Comparison of ENCODE assay signal across 12 cellular contexts in genomic region chr19:2726904-2727639, GRCh38. TPM values are rescaled to one million over a fixed set of nuclear protein-coding genes. Genes with fewer than 3 reads are reported as not detected.
DNase-seq lines count a peak whose midpoint lies in the region; ATAC-seq and TF ChIP-seq lines count a peak whose summit lies in the region.
"Had no signal": no experiment of that assay in that cellular context is flagged by ENCODE, and none has a peak within 500 bp of the region (broad histone marks: within the 10 kb centered on the region; RNA-seq: fewer than 3 reads in every experiment).

No MANE protein-coding gene starts in this region.

- H3K9me3 ChIP-seq in iPS-15b (ENCODE audit: control insufficient read depth, insufficient read depth, low read length) (no peaks in the 10 kb centered on the region), transverse colon (no peaks in the 10 kb centered on the region), tibial nerve (no peaks in the 10 kb centered on the region), hepatocyte (ENCODE audit: low read depth) (no peaks in the 10 kb centered on the region)

- no peaks in the 10 kb centered on the region for H3K9me2 ChIP-seq in hepatocyte (replicated peaks; ENCODE audit: insufficient read depth)

- H3K27ac ChIP-seq in transverse colon, result no peak overlapping the region
- H3K27ac ChIP-seq in tibial nerve, result no peak overlapping the region
- no peak overlapping the region for H3K27ac ChIP-seq in hepatocyte

- peak; percentile 2 for ATAC-seq in stimulated activated naive CD8-positive, alpha-beta T cell treated with anti-CD3 and anti-CD28 coated beads, Interleukin-15, Interleukin-2, amounts not matched to agents 100 U/mL and 50 U/mL, for 24 hours
- ATAC-seq in stimulated activated naive CD8-positive, alpha-beta T cell treated with anti-CD3 and anti-CD28 coated beads, Interleukin-15, amount 100 ng/mL, for 72 hours, result no peak
- no peak for ATAC-seq in HG03521 (IDR thresholded peaks at IDR 0.05; ENCODE audit: unreplicated experiment)

- 12% methylated on average over 25 of the region's 26 CpGs; no CpG with 5 or more reads in 1 of the 2 donors for WGBS in transverse colon (ENCODE audit: low coverage in 1 of 2), 2 donors
- 18% methylated on average over 24 to 25 of the region's 26 CpGs for WGBS in tibial nerve, 2 donors
- 43% methylated on average over 25 of the region's 26 CpGs for WGBS in hepatocyte (ENCODE audit: low lambda C conversion rate, missing lambda C conversion rate)

- peak overlapping the region in 1 of 2 donors; percentile 27 for H3K27ac Mint-ChIP-seq in stimulated activated naive CD8-positive, alpha-beta T cell treated with anti-CD3 and anti-CD28 coated beads, Interleukin-15, amount 100 ng/mL, for 72 hours

- TF ChIP-seq EP300 in transverse colon (IDR thresholded peaks at IDR 0.05; ENCODE audit: low read depth) (no peak), tibial nerve (IDR thresholded peaks at IDR 0.05) (no peak)

- H2AFZ ChIP-seq in hepatocyte, result no peak overlapping the region

- H3K36me3 ChIP-seq in iPS-15b (ENCODE audit: control insufficient read depth, insufficient read depth, low read length) (no peaks in the 10 kb centered on the region), transverse colon (no peaks in the 10 kb centered on the region), tibial nerve (peaks cover 0 to 11% (median 0%) of the 10 kb centered on the region in 3 donors), hepatocyte (replicated peaks; ENCODE audit: insufficient read depth, low read depth) (no peaks in the 10 kb centered on the region)

- H3K4me2 ChIP-seq in hepatocyte, result no peak overlapping the region

- no peak overlapping the region for H3K4me3 Mint-ChIP-seq in stimulated activated naive CD8-positive, alpha-beta T cell treated with anti-CD3 and anti-CD28 coated beads, Interleukin-15, amount 100 ng/mL, for 72 hours

- H3K4me1 Mint-ChIP-seq in stimulated activated naive CD8-positive, alpha-beta T cell treated with anti-CD3 and anti-CD28 coated beads, Interleukin-15, amount 100 ng/mL, for 72 hours, result peaks cover 12% of the 10 kb centered on the region

- no peaks in the 10 kb centered on the region for H4K20me1 ChIP-seq in hepatocyte (ENCODE audit: insufficient read depth, poor library complexity, severe bottlenecking)

- H3K4me3 ChIP-seq in iPS-15b (ENCODE audit: low read depth, low read length) (no peak overlapping the region), transverse colon (no peak overlapping the region), tibial nerve (no peak overlapping the region), hepatocyte (no peak overlapping the region)

- H3K4me1 ChIP-seq in iPS-15b (ENCODE audit: control insufficient read depth, insufficient read depth, low read length), result peaks cover 2% of the 10 kb centered on the region
- H3K4me1 ChIP-seq in transverse colon, result peaks cover 0 to 10% (median 5%) of the 10 kb centered on the region in 4 donors
- peaks cover 0 to 19% (median 0%) of the 10 kb centered on the region in 4 donors for H3K4me1 ChIP-seq in tibial nerve
- H3K4me1 ChIP-seq in hepatocyte (ENCODE audit: insufficient read depth), result no peaks in the 10 kb centered on the region

- intact Hi-C loops in transverse colon (cut with DNase I; ENCODE audit: low total_unique reads), result no loop called here

- H3K9me3 Mint-ChIP-seq in stimulated activated naive CD8-positive, alpha-beta T cell treated with anti-CD3 and anti-CD28 coated beads, Interleukin-15, amount 100 ng/mL, for 72 hours, result no peaks in the 10 kb centered on the region

- H3K27me3 ChIP-seq in iPS-15b (ENCODE audit: control insufficient read depth, insufficient read depth, low read length) (no peaks in the 10 kb centered on the region), transverse colon (peaks cover 52% of the 10 kb centered on the region), tibial nerve (peaks cover 0 to 46% of the 10 kb centered on the region in 2 donors), hepatocyte (peaks cover 25% of the 10 kb centered on the region)

- in situ Hi-C loops in transverse colon (cut with MboI; ENCODE audit: low pct_ligation_motif_present in 1 of 4, low pct_unique_long_range_greater_than_20kb in 1 of 4, low sequenced_read_pairs in 3 of 4), result no loop called here

- peaks cover 48% of the 10 kb centered on the region for H3K27me3 Mint-ChIP-seq in stimulated activated naive CD8-positive, alpha-beta T cell treated with anti-CD3 and anti-CD28 coated beads, Interleukin-15, amount 100 ng/mL, for 72 hours

- H3K9ac ChIP-seq in iPS-15b (ENCODE audit: low read depth, low read length), result peak overlapping the region; percentile 37

- TF ChIP-seq POLR2A in transverse colon (IDR thresholded peaks at IDR 0.05), result no peak
- no peak for TF ChIP-seq POLR2A in tibial nerve (IDR thresholded peaks at IDR 0.05)

- DNase-seq in stimulated activated naive CD8-positive, alpha-beta T cell treated with anti-CD3 and anti-CD28 coated beads, Interleukin-15, Interleukin-2, amounts not matched to agents 100 U/mL and 50 U/mL, for 24 hours, result no peak
- DNase-seq in stimulated activated naive CD8-positive, alpha-beta T cell treated with anti-CD3 and anti-CD28 coated beads, Interleukin-15, amount 100 ng/mL, for 72 hours, result no peak
- DNase-seq in NCI-H748 (lab: John Stamatoyannopoulos, UW; ENCODE audit: unreplicated experiment), result peak; percentile 17
- DNase-seq in transverse colon, result peak; percentile 31
- DNase-seq in tibial nerve (ENCODE audit: low spot score in 2 of 2), result no peak
- no peak for DNase-seq in hepatocyte (ENCODE audit: low spot score)
- DNase-seq: activated CD4-positive, alpha-beta T cell treated with anti-CD3 and anti-CD28 coated beads, Interleukin-2, amount 50 U/mL, for 1 hour; activated T-cell treated with anti-CD3 and anti-CD28 coated beads for 4 hours; kidney glomerular epithelial cell; stimulated activated CD4-positive, alpha-beta T cell treated with anti-CD3 and anti-CD28 coated beads, Interleukin-12 subunit alpha, Interleukin-12 subunit beta, amount 100 ng/mL, for 4 hours had no signal

- no peaks in the 10 kb centered on the region for H3K79me2 ChIP-seq in hepatocyte

- no peak for TF ChIP-seq CTCF in transverse colon (IDR thresholded peaks at IDR 0.05)
- no peak for TF ChIP-seq CTCF in tibial nerve (IDR thresholded peaks at IDR 0.05)
- no peak for TF ChIP-seq CTCF in hepatocyte (IDR thresholded peaks at IDR 0.05; ENCODE audit: poor library complexity)

RNA-seq across cellular contexts. Expression of gene DIRAS1, which starts 5.9 kb away (rescaled TPM):
- total RNA-seq in transverse colon (1 to 10 TPM in 1 of 4 donors, under 1 TPM in 2, not detected in 1; 0.41 to 1.4 (median 0.64) TPM), tibial nerve (under 1 TPM in 3 of 4 donors, not detected in 1; 0.59 to 0.90 (median 0.87) TPM), hepatocyte (1.4 and 1.5 TPM in 2 replicates)
- polyA plus RNA-seq in hepatocyte, result 2.0 and 2.4 TPM in 2 replicates

RNA-seq across cellular contexts. Expression of gene SLC39A3, which starts 12.7 kb away (rescaled TPM):
- total RNA-seq in transverse colon (10 to 100 TPM; 10.1 to 40.4 (median 24.7) TPM), tibial nerve (10 to 100 TPM; 29.8 to 42.5 (median 36.2) TPM), hepatocyte (31.4 and 36.1 TPM in 2 replicates)
- polyA plus RNA-seq in hepatocyte, result 37.4 and 44.3 TPM in 2 replicates

RNA-seq across cellular contexts. Expression of gene GNG7, which starts 24.6 kb away (rescaled TPM):
- total RNA-seq in transverse colon, result 10 to 100 TPM in 1 of 4 donors, 1 to 10 TPM in 3; 1.6 to 13.1 (median 4.0) TPM
- 1 to 10 TPM; 2.6 to 5.3 (median 3.5) TPM for total RNA-seq in tibial nerve
- total RNA-seq in hepatocyte, result 1.2 and 1.3 TPM in 2 replicates
- polyA plus RNA-seq in hepatocyte, result 1.9 and 3.3 TPM in 2 replicates

RNA-seq across cellular contexts. Expression of gene SGTA, which starts 56.0 kb away (rescaled TPM):
- total RNA-seq in transverse colon (10 to 100 TPM; 37.0 to 66.6 (median 47.5) TPM), tibial nerve (10 to 100 TPM; 40.2 to 47.6 (median 44.9) TPM), hepatocyte (33.4 and 37.4 TPM in 2 replicates)
- 62.8 and 65.8 TPM in 2 replicates for polyA plus RNA-seq in hepatocyte

RNA-seq across cellular contexts. Expression of gene THOP1, which starts 58.2 kb away (rescaled TPM):
- 100 to 1,000 TPM in 1 of 4 donors, 10 to 100 TPM in 3; 32.9 to 149 (median 42.0) TPM for total RNA-seq in transverse colon
- 10 to 100 TPM; 35.8 to 91.8 (median 42.9) TPM for total RNA-seq in tibial nerve
- total RNA-seq in hepatocyte, result 49.4 and 64.3 TPM in 2 replicates
- 56.8 and 61.4 TPM in 2 replicates for polyA plus RNA-seq in hepatocyte

Comparison
In these comparisons a context has a peak if more than half of its experiments do, and no peak if none do; other contexts are left out.
1. DNase-seq: peak in NCI-H748 (single experiment) and transverse colon (single experiment); none in stimulated activated naive CD8-positive, alpha-beta T cell treated with anti-CD3 and anti-CD28 coated beads, Interleukin-15, Interleukin-2, amounts not matched to agents 100 U/mL and 50 U/mL, for 24 hours (single experiment), stimulated activated naive CD8-positive, alpha-beta T cell treated with anti-CD3 and anti-CD28 coated beads, Interleukin-15, amount 100 ng/mL, for 72 hours (0 of 2), tibial nerve (0 of 2) and hepatocyte (single experiment).